24 cellular contexts compared by ENCODE assay signal in the genomic region with DNA sequence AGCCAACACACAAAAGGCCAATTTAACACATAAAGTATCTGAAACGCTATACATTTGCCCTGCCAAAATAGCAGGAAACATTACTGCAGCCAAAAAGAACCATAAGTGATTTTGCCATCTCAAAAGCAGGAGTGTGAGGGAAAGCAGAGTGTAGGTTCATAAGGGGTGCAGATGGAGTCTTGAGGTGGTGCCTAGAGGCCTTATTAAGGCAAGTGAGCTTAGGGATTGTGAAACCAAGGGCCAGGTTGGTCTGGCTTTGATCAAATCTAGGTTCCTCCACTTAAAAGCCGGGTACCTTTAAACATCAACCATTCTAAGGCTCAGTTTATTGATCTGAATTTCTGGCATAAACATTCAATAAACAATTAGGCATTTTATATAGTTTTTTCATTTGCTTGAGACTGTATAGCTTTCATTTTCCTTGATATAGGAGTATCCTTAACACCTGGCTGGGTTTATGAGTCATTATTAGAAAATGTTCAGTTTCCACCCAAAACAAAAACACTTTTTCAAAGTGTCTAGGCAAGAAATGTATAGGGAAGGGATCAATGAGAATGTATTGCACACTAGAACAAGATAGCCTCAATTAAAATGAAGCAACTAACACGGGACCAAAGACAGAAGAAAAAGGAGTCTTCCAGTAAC. TPM values are rescaled to one million over a fixed set of nuclear protein-coding genes. Genes with fewer than 3 reads are reported as not detected.
DNase-seq lines count a peak whose midpoint lies in the region; ATAC-seq, FAIRE-seq and TF ChIP-seq lines count a peak whose summit lies in the region.
"Had no signal": no experiment of that assay in that cellular context is flagged by ENCODE, and none has a peak within 500 bp of the region (broad histone marks: within the 10 kb centered on the region; RNA-seq: fewer than 3 reads in every experiment).

No MANE protein-coding gene starts in this region.

- no peaks in the 10 kb centered on the region for H3K27me3 Mint-ChIP-seq in MCF 10A (ENCODE audit: insufficient read depth, unreplicated experiment)
- no peaks in the 10 kb centered on the region for H3K27me3 Mint-ChIP-seq in stimulated activated naive CD8-positive, alpha-beta T cell treated with anti-CD3 and anti-CD28 coated beads, Interleukin-15, amount 100 ng/mL, for 72 hours

- H3K27ac Mint-ChIP-seq in MCF 10A (ENCODE audit: low read depth, unreplicated experiment): peak overlapping the region; percentile 87
- H3K27ac Mint-ChIP-seq in stimulated activated naive CD8-positive, alpha-beta T cell treated with anti-CD3 and anti-CD28 coated beads, Interleukin-15, amount 100 ng/mL, for 72 hours: peak overlapping the region; percentile 27 to 47

- H3K36me3 ChIP-seq in breast epithelium: no peaks in the 10 kb centered on the region
- H3K36me3 ChIP-seq in endothelial cell of umbilical vein (ENCODE audit: control insufficient read depth in 2 of 2, extremely low read depth in 1 of 2, insufficient read depth in 2 of 2, low read length in 2 of 2): no peaks in the 10 kb centered on the region
- H3K36me3 ChIP-seq: brain microvascular endothelial cell, gastrocnemius medialis, left lung, uterus had no signal

- no peaks in the 10 kb centered on the region for H3K9me3 Mint-ChIP-seq in MCF 10A (ENCODE audit: unreplicated experiment)
- H3K9me3 Mint-ChIP-seq in stimulated activated naive CD8-positive, alpha-beta T cell treated with anti-CD3 and anti-CD28 coated beads, Interleukin-15, amount 100 ng/mL, for 72 hours: no peaks in the 10 kb centered on the region

- POLR2A ChIA-PET in MCF 10A (lab: Yijun Ruan, JAX): interaction anchor here (0.7 to 6.9 kb wide), 8 partner anchors 10 to 40 kb away, joined by 3 to 49 read pairs (median 4); partner anchors contain the start of gene JAK1
- POLR2A ChIA-PET in endothelial cell of umbilical vein (lab: Charles Lee): interaction anchor here (0.7 kb wide), 1 partner anchor 233 kb away, joined by 7 read pairs; no protein-coding TSS in a partner anchor

- H3K27me3 ChIP-seq in breast epithelium (no peaks in the 10 kb centered on the region), endothelial cell of umbilical vein (ENCODE audit: control insufficient read depth in 2 of 2, insufficient read depth in 2 of 2, low read length in 2 of 2) (no peaks in the 10 kb centered on the region)
- H3K27me3 ChIP-seq: brain microvascular endothelial cell, gastrocnemius medialis, left lung, uterus had no signal

- TF ChIP-seq CTCF in MCF 10A (IDR thresholded peaks at IDR 0.05; ENCODE audit: unreplicated experiment): no peak
- TF ChIP-seq CTCF in breast epithelium (IDR thresholded peaks at IDR 0.05): no peak
- no peak for TF ChIP-seq CTCF in endothelial cell of umbilical vein (IDR thresholded peaks at IDR 0.05; ENCODE audit: extremely low read depth in 1 of 2, insufficient read depth in 1 of 2, low read depth in 1 of 2, low read length in 2 of 2)

- H3K4me3 Mint-ChIP-seq in MCF 10A (ENCODE audit: unreplicated experiment): no peak overlapping the region
- peak overlapping the region; percentile 30 to 34 for H3K4me3 Mint-ChIP-seq in stimulated activated naive CD8-positive, alpha-beta T cell treated with anti-CD3 and anti-CD28 coated beads, Interleukin-15, amount 100 ng/mL, for 72 hours

- no peak for ATAC-seq in stimulated activated naive CD8-positive, alpha-beta T cell treated with anti-CD3 and anti-CD28 coated beads, Interleukin-15, amount 100 ng/mL, for 72 hours
- no peak for ATAC-seq in Right ventricle myocardium superior (ENCODE audit: poor library complexity)
- no peak for ATAC-seq in GM19467 (IDR thresholded peaks at IDR 0.05; ENCODE audit: unreplicated experiment)
- ATAC-seq: gastrocnemius medialis, left lung, PC-3, right cardiac atrium had no signal

- H3K9me3 ChIP-seq in breast epithelium (no peaks in the 10 kb centered on the region), endothelial cell of umbilical vein (replicated peaks; ENCODE audit: control insufficient read depth, insufficient read depth, low read length) (no peaks in the 10 kb centered on the region)
- H3K9me3 ChIP-seq: gastrocnemius medialis, left lung, mucosa of descending colon, uterus had no signal

- H3K4me1 Mint-ChIP-seq in MCF 10A (ENCODE audit: insufficient read depth, unreplicated experiment): peaks cover 38% of the 10 kb centered on the region
- H3K4me1 Mint-ChIP-seq in stimulated activated naive CD8-positive, alpha-beta T cell treated with anti-CD3 and anti-CD28 coated beads, Interleukin-15, amount 100 ng/mL, for 72 hours: peaks cover 60% of the 10 kb centered on the region

- BruUV-seq in MCF 10A (replicated peaks; lab: Mats Ljungman, UMichigan) (no TSS peak), endothelial cell of umbilical vein (replicated peaks; lab: Mats Ljungman, UMichigan) (no TSS peak)

- H3K4me2 ChIP-seq in endothelial cell of umbilical vein (ENCODE audit: insufficient read depth, low read length): no peak overlapping the region

- no peak overlapping the region for H2AFZ ChIP-seq in endothelial cell of umbilical vein (ENCODE audit: low read depth, low read length)

- CTCF ChIA-PET in MCF 10A (lab: Yijun Ruan, JAX): interaction anchor here (1.0 kb wide), 1 partner anchor 18 kb away, joined by 3 read pairs; no protein-coding TSS in a partner anchor
- CTCF ChIA-PET in endothelial cell of umbilical vein (lab: Charles Lee): interaction anchor here (1.0 kb wide), 1 partner anchor 54 kb away, joined by 3 read pairs; no protein-coding TSS in a partner anchor

- no peak for TF ChIP-seq POLR2A in breast epithelium (IDR thresholded peaks at IDR 0.05)
- TF ChIP-seq POLR2A in endothelial cell of umbilical vein (IDR thresholded peaks at IDR 0.05; ENCODE audit: low read depth, low read length): no peak

- dilution Hi-C loops in endothelial cell of umbilical vein (cut with MboI; ENCODE audit: extremely low pct_ligation_motif_present, low sequenced_read_pairs): no loop called here

- H3K27ac ChIP-seq in breast epithelium (no peak overlapping the region), endothelial cell of umbilical vein (ENCODE audit: insufficient read depth, low read depth, low read length) (no peak overlapping the region)
- H3K27ac ChIP-seq: brain microvascular endothelial cell, uterus had no signal

- intact Hi-C loops in MCF 10A (cut with micrococcal nuclease) (no loop called here), breast epithelium (cut with DNase I; ENCODE audit: low total_unique reads) (no loop called here), endothelial cell of umbilical vein (cut with micrococcal nuclease) (no loop called here), Right ventricle myocardium superior (cut with DNase I) (no loop called here)

- no peak overlapping the region for H3K4me3 ChIP-seq in breast epithelium
- no peak overlapping the region for H3K4me3 ChIP-seq in endothelial cell of umbilical vein (replicated peaks in 1 of 3; ENCODE audit: insufficient read depth in 1 of 3, low read depth in 1 of 3, low read length in 3 of 3)
- H3K4me3 ChIP-seq: gastrocnemius medialis, left lung, mucosa of descending colon, uterus had no signal

- H4K20me1 ChIP-seq in endothelial cell of umbilical vein (replicated peaks; ENCODE audit: control insufficient read depth, extremely low read depth, insufficient read depth, low read length): peaks cover 13% of the 10 kb centered on the region

- peaks cover 94% of the 10 kb centered on the region for H3K79me2 ChIP-seq in endothelial cell of umbilical vein (ENCODE audit: control insufficient read depth, insufficient read depth, low read length)

- H3K4me1 ChIP-seq in breast epithelium: peaks cover 0 to 16% of the 10 kb centered on the region in 2 donors
- H3K4me1 ChIP-seq in endothelial cell of umbilical vein (ENCODE audit: control insufficient read depth, extremely low read depth, insufficient read depth, low read length): peaks cover 27% of the 10 kb centered on the region

- no peak for FAIRE-seq in endothelial cell of umbilical vein (lab: Jason Lieb, UNC)

- H3K36me3 Mint-ChIP-seq in MCF 10A (ENCODE audit: insufficient read depth, unreplicated experiment): no peaks in the 10 kb centered on the region

- H3K9ac ChIP-seq in endothelial cell of umbilical vein (replicated peaks; ENCODE audit: extremely low read depth, insufficient read depth, low read length): no peak overlapping the region

- DNase-seq in MCF 10A (ENCODE audit: unreplicated experiment) (no peak), breast epithelium (ENCODE audit: low spot score in 2 of 2) (no peak), OCI-M1 (lab: John Stamatoyannopoulos, UW) (peak; percentile 8), endothelial cell of umbilical vein (ENCODE audit: low read depth, low spot score) (no peak), SHP77 (lab: John Stamatoyannopoulos, UW) (no peak), Right ventricle myocardium superior (no peak)
- DNase-seq in stimulated activated naive CD8-positive, alpha-beta T cell treated with anti-CD3 and anti-CD28 coated beads, Interleukin-15, amount 100 ng/mL, for 72 hours: no peak
- DNase-seq: activated CD4-positive, alpha-beta T cell treated with anti-CD3 and anti-CD28 coated beads for 1 hour; activated CD8-positive, alpha-beta memory T cell treated with anti-CD3 and anti-CD28 coated beads, Interleukin-2, amount 50 U/mL, for 48 hours; brain microvascular endothelial cell; cortex of kidney; gastrocnemius medialis; GF-D8; Kasumi-1; left lung; mucosa of descending colon; NCI-H1105; NCI-H69; nucleus accumbens; PC-3; right cardiac atrium; T1000; uterus had no signal

- H3K9me1 ChIP-seq in endothelial cell of umbilical vein (replicated peaks; ENCODE audit: control insufficient read depth, extremely low read depth, insufficient read depth, low read length): no peaks in the 10 kb centered on the region

TF ChIP-seq in endothelial cell of umbilical vein, 7 proteins besides CTCF, POLR2A, EP300 and RAD21:
- no peak for TF ChIP-seq JUN (IDR thresholded peaks at IDR 0.05; ENCODE audit: borderline replicate concordance, insufficient read depth, insufficient read length, low read depth)
- TF ChIP-seq FOS (IDR thresholded peaks at IDR 0.05; ENCODE audit: borderline replicate concordance, insufficient read depth, low read length): peak; percentile 7
- no peak for TF ChIP-seq EZH2 (IDR thresholded peaks at IDR 0.05; ENCODE audit: borderline replicate concordance, low read depth, low read length, severe bottlenecking)

RNA-seq across cellular contexts. Expression of gene JAK1, which starts 14.2 kb away (rescaled TPM):
- 73.1 and 80.0 TPM in 2 replicates for total RNA-seq in MCF 10A (2022)
- 100 to 1,000 TPM; 179 to 258 (median 196) TPM for total RNA-seq in breast epithelium
- 152 and 177 TPM in 2 replicates for total RNA-seq in endothelial cell of umbilical vein
- polyA plus RNA-seq in endothelial cell of umbilical vein: 60.1 and 68.8 TPM in 2 replicates
- polyA plus RNA-seq in endothelial cell of umbilical vein (2011; cell fraction: cytosol; rRNA removed): 75.4 and 89.5 TPM in 2 replicates
- polyA plus RNA-seq in endothelial cell of umbilical vein (2011; cell fraction: nucleus; rRNA removed): 149 and 163 TPM in 2 replicates
- polyA plus RNA-seq in endothelial cell of umbilical vein (2012): 128 and 187 TPM in 2 replicates
- 180 and 216 TPM in 2 replicates for polyA minus RNA-seq in endothelial cell of umbilical vein
- 36.5 TPM for polyA minus RNA-seq in endothelial cell of umbilical vein (2011; cell fraction: cytosol; rRNA and poly(A)+ RNA removed)
- polyA minus RNA-seq in endothelial cell of umbilical vein (2011; cell fraction: nucleus; rRNA and poly(A)+ RNA removed): 174 and 238 TPM in 2 replicates
- 94.1 TPM for total RNA-seq in Right ventricle myocardium superior
